1 cellular context compared by ENCODE assay signal in genomic region chr15:40104865-40105516, GRCh38.
TF ChIP-seq lines count a peak whose summit lies in the region.

No MANE protein-coding gene starts in this region.

TF ChIP-seq in HepG2, 621 proteins besides CTCF, POLR2A, EP300 and RAD21 (continued from another document):
- TF ChIP-seq HMGXB4 (CRISPR knock-in tag; IDR thresholded peaks at IDR 0.05; ENCODE audit: borderline replicate concordance in 1 of 2, low read depth in 1 of 2) (0 out of 4 replicates have a peak, but pooled peaks have one; percentile 43 to 53), ZBTB33 (CRISPR knock-in tag; IDR thresholded peaks at IDR 0.05) (peak; percentile 38; the same call in 1 of the 2 replicates), ZNF230 (CRISPR knock-in tag; IDR thresholded peaks at IDR 0.05) (0 out of 2 replicates have a peak, but pooled peaks have one; percentile 23)
